8 cellular contexts compared by ENCODE assay signal in genomic region chr5:9771079-9771478, GRCh38.
"Had no signal": no experiment of that assay in that cellular context is flagged by ENCODE, and none has a peak within 500 bp of the region (broad histone marks: within the 10 kb centered on the region; RNA-seq: fewer than 3 reads in every experiment).

No MANE protein-coding gene starts in this region.

- ATAC-seq: GM12878 had no signal

- H3K4me3 ChIP-seq: GM12878 had no signal

- DNase-seq: GDM1, GF-D8 had no signal

- FAIRE-seq: G401.6, GM12878, GM12891, GM12892, GM18507, GM19239 had no signal
